8 cellular contexts compared by ENCODE assay signal in the genomic region with DNA sequence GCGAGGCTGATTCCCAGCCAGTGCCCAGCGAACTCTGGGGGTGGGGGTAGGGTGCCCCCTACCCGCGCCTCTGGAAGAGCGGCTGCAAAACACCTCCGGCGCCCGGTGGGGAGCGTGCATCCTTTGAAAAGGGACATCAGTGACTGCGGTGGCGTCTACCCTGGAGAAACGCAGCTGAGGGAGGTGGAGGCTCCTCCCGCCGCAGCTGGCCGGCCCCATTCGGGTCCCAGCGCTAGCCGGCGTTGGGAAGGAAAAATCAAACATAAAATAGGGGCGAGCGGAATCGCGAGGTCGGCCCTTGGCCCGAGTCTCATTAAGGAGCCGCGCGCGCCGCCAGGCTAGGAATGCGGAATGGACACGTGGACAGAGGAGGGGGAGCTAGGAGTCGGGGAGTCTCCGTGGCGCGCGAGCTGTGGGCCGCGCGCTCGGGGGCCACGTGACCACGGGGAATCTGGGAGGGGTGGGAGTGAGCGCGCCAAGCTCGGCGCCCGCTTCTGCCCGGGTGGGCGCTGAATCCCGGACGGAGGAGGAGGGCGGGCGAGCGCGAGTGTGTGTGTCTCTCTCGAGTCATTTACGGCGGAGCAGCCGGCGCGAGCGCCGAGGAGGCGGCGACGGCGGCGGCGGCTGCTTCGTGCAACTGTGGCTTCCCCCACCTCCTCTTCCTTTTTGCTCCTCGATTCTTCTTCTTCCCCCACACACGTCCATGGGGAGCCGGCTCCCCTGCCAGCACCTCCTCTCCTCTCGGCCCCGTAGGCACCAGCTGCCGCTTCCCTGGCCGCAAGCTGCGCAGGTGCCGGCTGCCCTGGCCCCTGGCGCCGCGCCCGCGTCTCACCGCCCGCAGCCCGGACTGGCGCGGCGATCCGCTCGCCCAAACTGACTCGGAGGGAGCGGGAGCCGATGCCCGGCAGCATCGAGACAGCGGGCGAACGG. TPM values are rescaled to one million over a fixed set of nuclear protein-coding genes. Genes with fewer than 3 reads are reported as not detected.
DNase-seq lines count a peak whose midpoint lies in the region; ATAC-seq, FAIRE-seq and TF ChIP-seq lines count a peak whose summit lies in the region.

A gene with protein sequence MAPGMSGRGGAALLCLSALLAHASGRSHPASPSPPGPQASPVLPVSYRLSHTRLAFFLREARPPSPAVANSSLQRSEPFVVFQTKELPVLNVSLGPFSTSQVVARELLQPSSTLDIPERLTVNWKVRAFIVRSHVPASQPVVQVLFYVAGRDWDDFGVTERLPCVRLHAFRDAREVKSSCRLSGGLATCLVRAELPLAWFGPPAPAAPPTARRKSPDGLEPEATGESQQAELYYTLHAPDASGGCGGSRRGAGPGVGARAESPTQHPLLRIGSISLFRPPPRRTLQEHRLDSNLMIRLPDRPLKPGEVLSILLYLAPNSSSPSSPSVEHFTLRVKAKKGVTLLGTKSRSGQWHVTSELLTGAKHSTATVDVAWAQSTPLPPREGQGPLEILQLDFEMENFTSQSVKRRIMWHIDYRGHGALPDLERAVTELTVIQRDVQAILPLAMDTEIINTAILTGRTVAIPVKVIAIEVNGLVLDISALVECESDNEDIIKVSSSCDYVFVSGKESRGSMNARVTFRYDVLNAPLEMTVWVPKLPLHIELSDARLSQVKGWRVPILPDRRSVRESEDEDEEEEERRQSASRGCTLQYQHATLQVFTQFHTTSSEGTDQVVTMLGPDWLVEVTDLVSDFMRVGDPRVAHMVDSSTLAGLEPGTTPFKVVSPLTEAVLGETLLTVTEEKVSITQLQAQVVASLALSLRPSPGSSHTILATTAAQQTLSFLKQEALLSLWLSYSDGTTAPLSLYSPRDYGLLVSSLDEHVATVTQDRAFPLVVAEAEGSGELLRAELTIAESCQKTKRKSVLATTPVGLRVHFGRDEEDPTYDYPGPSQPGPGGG (N-terminal part only) (plus strand): TSS at position 566 of the 930 bp plus-strand sequence. CDS start 1,495 bp downstream, outside the sequence.

- H3K36me3 Mint-ChIP-seq in activated CD4-positive, alpha-beta T cell treated with anti-CD3 and anti-CD28 coated beads, Interleukin-2, amount 10 ng/mL, durations not matched to agents 7 days and 5 days (ENCODE audit: low read depth) = no peaks in the 10 kb centered on the region
- no peaks in the 10 kb centered on the region for H3K36me3 Mint-ChIP-seq in T-cell

- CTCF ChIA-PET in activated CD4-positive, alpha-beta T cell treated with anti-CD3 and anti-CD28 coated beads, Interleukin-2, amount 10 ng/mL, durations not matched to agents 7 days and 5 days (lab: Charles Lee) = interaction anchor here (1.6 kb wide), 1 partner anchor 13 kb away, joined by 3 read pairs; no protein-coding TSS in a partner anchor
- CTCF ChIA-PET in T-cell (lab: Charles Lee) = no interaction called here

- peak within 1 kb of the TSS; percentile 43 for H3K4me3 Mint-ChIP-seq in activated CD4-positive, alpha-beta T cell treated with anti-CD3 and anti-CD28 coated beads, Interleukin-2, amount 10 ng/mL, durations not matched to agents 7 days and 5 days
- peak within 1 kb of the TSS; percentile 70 to 87 (median 73) for H3K4me3 Mint-ChIP-seq in T-cell

- 1% methylated on average over 81 to 101 of the region's 101 CpGs for WGBS in small intestine, 3 donors

- POLR2A ChIA-PET in activated CD4-positive, alpha-beta T cell treated with anti-CD3 and anti-CD28 coated beads, Interleukin-2, amount 10 ng/mL, durations not matched to agents 7 days and 5 days (lab: Charles Lee) = no interaction called here
- POLR2A ChIA-PET in T-cell (lab: Charles Lee) = no interaction called here

- no peak for DNase-seq in activated CD4-positive, alpha-beta T cell treated with anti-CD3 and anti-CD28 coated beads, Interleukin-2, amount 10 ng/mL, durations not matched to agents 7 days and 5 days
- no peak for DNase-seq in activated CD4-positive, alpha-beta T cell treated with anti-CD3 and anti-CD28 coated beads, Interleukin-2, amount 50 U/mL, for 1 hour
- DNase-seq in T-cell (peak in 1 of 34 experiments; percentile 12), epithelial cell of proximal tubule (ENCODE audit: low read depth) (no peak), myocyte (ENCODE audit: low read depth) (peak; percentile 4), urothelium cell line (ENCODE audit: low spot score) (peak; percentile 64), small intestine (no peak)
- DNase-seq in stimulated activated naive CD4-positive, alpha-beta T cell treated with Interleukin-2 at 50 U/mL for 16 hours (lab: John Stamatoyannopoulos, UW) = no peak

- H3K36me3 ChIP-seq in small intestine (ENCODE audit: control insufficient read depth in 2 of 2, insufficient read depth in 2 of 2, low read length in 2 of 2) = no peaks in the 10 kb centered on the region

- TF ChIP-seq CTCF in epithelial cell of proximal tubule (conservative IDR thresholded peaks at IDR 0.05; ENCODE audit: low read depth, low read length) = no peak

- peaks cover 15 to 45% of the 10 kb centered on the region in 2 donors for H3K27me3 ChIP-seq in small intestine (ENCODE audit: control insufficient read depth in 2 of 2, insufficient read depth in 2 of 2, low read length in 2 of 2)

- H3K4me3 ChIP-seq in epithelial cell of proximal tubule (ENCODE audit: low read depth, low read length) = peak within 1 kb of the TSS; percentile 44
- H3K4me3 ChIP-seq in small intestine (ENCODE audit: low read depth in 1 of 2, low read length in 2 of 2) = peak within 1 kb of the TSS in 1 of 2 donors; percentile 36

- peak in 3 of 4 experiments; percentile 25 to 28 (median 25) for ATAC-seq in T-cell (replicated peaks in 1 of 4)

- peaks cover 87% of the 10 kb centered on the region for H3K27me3 Mint-ChIP-seq in activated CD4-positive, alpha-beta T cell treated with anti-CD3 and anti-CD28 coated beads, Interleukin-2, amount 10 ng/mL, durations not matched to agents 7 days and 5 days
- peaks cover 69 to 78% of the 10 kb centered on the region in 2 donors for H3K27me3 Mint-ChIP-seq in T-cell

- peaks cover 14% of the 10 kb centered on the region for H3K4me1 Mint-ChIP-seq in activated CD4-positive, alpha-beta T cell treated with anti-CD3 and anti-CD28 coated beads, Interleukin-2, amount 10 ng/mL, durations not matched to agents 7 days and 5 days
- H3K4me1 Mint-ChIP-seq in T-cell = peaks cover 10 to 19% (median 12%) of the 10 kb centered on the region in 3 donors

- H3K27ac ChIP-seq in small intestine (ENCODE audit: low read depth in 1 of 2, low read length in 1 of 2) = no peak within 1 kb of the TSS

- H3K27ac Mint-ChIP-seq in activated CD4-positive, alpha-beta T cell treated with anti-CD3 and anti-CD28 coated beads, Interleukin-2, amount 10 ng/mL, durations not matched to agents 7 days and 5 days = no peak within 1 kb of the TSS
- peak within 1 kb of the TSS in 1 of 2 donors; percentile 8 for H3K27ac Mint-ChIP-seq in T-cell

- no peaks in the 10 kb centered on the region for H3K9me3 ChIP-seq in small intestine (ENCODE audit: control insufficient read depth, low read depth)

- H3K9me3 Mint-ChIP-seq in activated CD4-positive, alpha-beta T cell treated with anti-CD3 and anti-CD28 coated beads, Interleukin-2, amount 10 ng/mL, durations not matched to agents 7 days and 5 days = no peaks in the 10 kb centered on the region
- peaks cover 0 to 1% (median 0%) of the 10 kb centered on the region in 3 donors for H3K9me3 Mint-ChIP-seq in T-cell

- H3K4me1 ChIP-seq in small intestine (ENCODE audit: control insufficient read depth in 2 of 2, insufficient read depth in 1 of 2, low read depth in 1 of 2, low read length in 1 of 2) = no peaks in the 10 kb centered on the region

- FAIRE-seq in urothelium cell line (lab: Jason Lieb, UNC) (no peak), small intestine (lab: Jason Lieb, UNC) (no peak)

RNA-seq across cellular contexts. Expression of the gene that starts here (rescaled TPM):
- not detected for total RNA-seq in activated CD4-positive, alpha-beta T cell treated with anti-CD3 and anti-CD28 coated beads, Interleukin-2, amount 10 ng/mL, durations not matched to agents 7 days and 5 days
- under 1 TPM in 4 of 5 donors, not detected in 1; 0.09 to 0.47 (median 0.32) TPM for total RNA-seq in T-cell
- not detected in 2 replicates for total RNA-seq in epithelial cell of proximal tubule
- total RNA-seq in myocyte = not detected in 2 replicates
- not detected for polyA plus RNA-seq in myocyte (2012)
- polyA plus RNA-seq in small intestine = 1 to 10 TPM in 2 of 3 donors, under 1 TPM in 1; 0.48 to 9.2 (median 7.3) TPM

Comparison
In these comparisons a context has a peak if more than half of its experiments do, and no peak if none do; other contexts are left out.
1. Peak in ATAC-seq in T-cell; RNA of the gene not detected or under 1 TPM.
2. Peak in DNase-seq in myocyte; RNA of the gene not detected or under 1 TPM.